21 cellular contexts compared by ENCODE assay signal in genomic region chr6:158765509-158766068, GRCh38. TPM values are rescaled to one million over a fixed set of nuclear protein-coding genes. Genes with fewer than 3 reads are reported as not detected.
A peak's percentile ranks its signal among the peaks of the same experiment; 100 is the strongest.
DNase-seq lines count a peak whose midpoint lies in the region; ATAC-seq, FAIRE-seq and TF ChIP-seq lines count a peak whose summit lies in the region.
"Had no signal": no experiment of that assay in that cellular context is flagged by ENCODE, and none has a peak within 500 bp of the region (broad histone marks: within the 10 kb centered on the region; RNA-seq: fewer than 3 reads in every experiment).

No MANE protein-coding gene starts in this region.

- H3K27me3 ChIP-seq in GM12878 (replicated peaks in 1 of 2; ENCODE audit: control insufficient read depth in 2 of 2, insufficient read depth in 2 of 2, low read length in 1 of 2) = no peaks in the 10 kb centered on the region
- H3K27me3 ChIP-seq: body of pancreas, gastrocnemius medialis had no signal

- peak; percentile 53 for TF ChIP-seq POLR2A in GM12878 (IDR thresholded peaks at IDR 0.05; ENCODE audit: low read depth, low read length)

- DNase-seq in activated naive CD4-positive, alpha-beta T cell (lab: John Stamatoyannopoulos, UW) = no peak
- peak; percentile 71 for DNase-seq in NCI-H2171 treated with DMSO at 0.1 percent for 48 hours (lab: John Stamatoyannopoulos, UW)
- DNase-seq in GM12878 (ENCODE audit: low read depth, low spot score) = no peak
- DNase-seq in stimulated activated naive B cell treated with anti-CD40 and anti-IgM and Interleukin-4, amounts not matched to agents 10 μg/mL and 1 μg/mL and 100 μg/mL, for 72 hours = no peak
- DNase-seq in NCI-H1105 (lab: John Stamatoyannopoulos, UW) = no peak
- no peak for DNase-seq in anterior cingulate cortex (lab: John Stamatoyannopoulos, UW)
- no peak for DNase-seq in stimulated activated CD4-positive, alpha-beta T cell treated with anti-CD3 and anti-CD28 coated beads, Interleukin-1b, Interleukin-23, amount 100 ng/mL, for 48 hours
- DNase-seq: activated CD4-positive, CD25-positive, alpha-beta regulatory T cell; activated CD8-positive, alpha-beta memory T cell treated with anti-CD3 and anti-CD28 coated beads, Interleukin-2, amount 50 U/mL, for 4 hours; AML-193; body of pancreas; gastrocnemius medialis; GF-D8; mesendoderm; SIG-M5; stimulated activated CD4-positive, alpha-beta T cell treated with anti-CD3 and anti-CD28 coated beads, Interleukin-4, amount 100 ng/mL, for 24 hours had no signal

- CTCF ChIA-PET in GM12878 (lab: Yijun Ruan, JAX) = interaction anchor here (1.2 kb wide), 1 partner anchor 552 kb away, joined by 3 read pairs; no protein-coding TSS in a partner anchor

- H3K79me2 ChIP-seq in GM12878 (ENCODE audit: control insufficient read depth, insufficient read depth, low read length) = no peaks in the 10 kb centered on the region

- H3K27ac Mint-ChIP-seq in activated naive CD4-positive, alpha-beta T cell treated with anti-CD3 and anti-CD28 coated beads, Interleukin-2, amount 50 U/mL, for 24 hours = peak overlapping the region; percentile 35
- peak overlapping the region; percentile 85 for H3K27ac Mint-ChIP-seq in stimulated activated naive B cell treated with anti-CD40 and anti-IgM and Interleukin-4, amounts not matched to agents 10 μg/mL and 1 μg/mL and 100 μg/mL, for 72 hours

- no peak overlapping the region for H3K4me2 ChIP-seq in GM12878 (ENCODE audit: control insufficient read depth, insufficient read depth)

- 81% methylated on average over 13 of the region's 13 CpGs for WGBS in GM12878 (ENCODE audit: insufficient coverage, insufficient replicate concordance, low lambda C conversion rate, missing lambda C conversion rate)

- no peak for TF ChIP-seq EP300 in GM12878 (IDR thresholded peaks at IDR 0.05; ENCODE audit: borderline replicate concordance in 1 of 2, control insufficient read depth in 1 of 2, low read depth in 2 of 2, low read length in 2 of 2)

- intact Hi-C loops in GM12878 (cut with micrococcal nuclease; ENCODE audit: unreplicated experiment) = no loop called here

- RAD21 ChIA-PET in GM12878 (lab: Charles Lee; ENCODE audit: unreplicated experiment) = interaction anchor here (1.0 to 1.2 kb wide), 2 partner anchors 58 to 196 kb away, joined by 3 to 7 read pairs; no protein-coding TSS in a partner anchor

- peaks cover 38 to 41% of the 10 kb centered on the region in 2 experiments for H3K36me3 ChIP-seq in GM12878 (ENCODE audit: control insufficient read depth in 2 of 2, insufficient read depth in 2 of 2, low read length in 1 of 2)

- ATAC-seq in GM12878 = no peak
- ATAC-seq in stimulated activated naive B cell treated with anti-CD40 and anti-IgM and Interleukin-4, amounts not matched to agents 10 μg/mL and 1 μg/mL and 100 μg/mL, for 72 hours (replicated peaks) = no peak
- ATAC-seq: body of pancreas, gastrocnemius medialis had no signal

- H3K4me3 Mint-ChIP-seq in activated naive CD4-positive, alpha-beta T cell treated with anti-CD3 and anti-CD28 coated beads, Interleukin-2, amount 50 U/mL, for 24 hours = no peak overlapping the region
- no peak overlapping the region for H3K4me3 Mint-ChIP-seq in stimulated activated naive B cell treated with anti-CD40 and anti-IgM and Interleukin-4, amounts not matched to agents 10 μg/mL and 1 μg/mL and 100 μg/mL, for 72 hours
- H3K4me3 Mint-ChIP-seq: nephron had no signal

- no peaks in the 10 kb centered on the region for H3K4me1 ChIP-seq in GM12878 (ENCODE audit: control insufficient read depth, insufficient read depth, low read length)
- H3K4me1 ChIP-seq: gastrocnemius medialis, prostate gland had no signal

- FAIRE-seq in GM12878 (lab: Jason Lieb, UNC) = no peak
- FAIRE-seq: GM12891 had no signal

- no peak for TF ChIP-seq CTCF in GM12878 (IDR thresholded peaks at IDR 0.05 in 2 of 3, conservative IDR thresholded peaks at IDR 0.05 in 1 of 3; ENCODE audit: control insufficient read depth in 2 of 3, extremely low read depth in 1 of 3, insufficient read depth in 1 of 3, low read depth in 3 of 3, low read length in 3 of 3)

- H3K9ac ChIP-seq in GM12878 (ENCODE audit: control insufficient read depth, insufficient read depth, low read length) = no peak overlapping the region

- POLR2A ChIA-PET in GM12878 (lab: Charles Lee) = interaction anchor here (0.6 to 1.0 kb wide), 2 partner anchors 9 to 43 kb away, joined by 3 to 5 read pairs; no protein-coding TSS in a partner anchor

- in situ Hi-C loops in GM12878 (cut with MboI) = no loop called here

- no peak for TF ChIP-seq RAD21 in GM12878 (IDR thresholded peaks at IDR 0.05; ENCODE audit: insufficient read depth, low read depth, low read length)

- peaks cover 8% of the 10 kb centered on the region for H3K4me1 Mint-ChIP-seq in activated naive CD4-positive, alpha-beta T cell treated with anti-CD3 and anti-CD28 coated beads, Interleukin-2, amount 50 U/mL, for 24 hours
- H3K4me1 Mint-ChIP-seq in stimulated activated naive B cell treated with anti-CD40 and anti-IgM and Interleukin-4, amounts not matched to agents 10 μg/mL and 1 μg/mL and 100 μg/mL, for 72 hours = peaks cover 19 to 27% of the 10 kb centered on the region in 2 donors

- BruUV-seq in GM12878 (replicated peaks; lab: Mats Ljungman, UMichigan) = no TSS peak

- no peak overlapping the region for H3K4me3 ChIP-seq in GM12878
- H3K4me3 ChIP-seq: body of pancreas, gastrocnemius medialis, prostate gland, skin epidermis had no signal

- no peaks in the 10 kb centered on the region; the same call in 1 of the 2 replicates for H4K20me1 ChIP-seq in GM12878 (ENCODE audit: control insufficient read depth, insufficient read depth)

- no peaks in the 10 kb centered on the region for H3K9me3 ChIP-seq in GM12878 (replicated peaks; ENCODE audit: control insufficient read depth, insufficient read depth, low read length)
- H3K9me3 ChIP-seq: body of pancreas, gastrocnemius medialis, prostate gland had no signal

- SMC1A ChIA-PET in GM12878 (lab: Charles Lee; ENCODE audit: uncharacterized antibody, unreplicated experiment) = interaction anchor here (1.2 to 1.4 kb wide), 2 partner anchors 15 to 27 kb away, joined by 3 to 4 read pairs; no protein-coding TSS in a partner anchor

- no peaks in the 10 kb centered on the region for H3K9me3 Mint-ChIP-seq in activated naive CD4-positive, alpha-beta T cell treated with anti-CD3 and anti-CD28 coated beads, Interleukin-2, amount 50 U/mL, for 24 hours
- no peaks in the 10 kb centered on the region for H3K9me3 Mint-ChIP-seq in stimulated activated naive B cell treated with anti-CD40 and anti-IgM and Interleukin-4, amounts not matched to agents 10 μg/mL and 1 μg/mL and 100 μg/mL, for 72 hours
- H3K9me3 Mint-ChIP-seq: nephron had no signal

- no peak overlapping the region for H2AFZ ChIP-seq in GM12878 (ENCODE audit: control insufficient read depth, low read depth, low read length)

- peaks cover 24% of the 10 kb centered on the region for H3K36me3 Mint-ChIP-seq in activated naive CD4-positive, alpha-beta T cell treated with anti-CD3 and anti-CD28 coated beads, Interleukin-2, amount 50 U/mL, for 24 hours
- peaks cover 50 to 71% of the 10 kb centered on the region in 2 donors for H3K36me3 Mint-ChIP-seq in stimulated activated naive B cell treated with anti-CD40 and anti-IgM and Interleukin-4, amounts not matched to agents 10 μg/mL and 1 μg/mL and 100 μg/mL, for 72 hours

- H3K27ac ChIP-seq in GM12878 (ENCODE audit: control insufficient read depth, insufficient read depth) = no peak overlapping the region
- H3K27ac ChIP-seq: body of pancreas, gastrocnemius medialis, skin epidermis had no signal

- H3K27me3 Mint-ChIP-seq in activated naive CD4-positive, alpha-beta T cell treated with anti-CD3 and anti-CD28 coated beads, Interleukin-2, amount 50 U/mL, for 24 hours = no peaks in the 10 kb centered on the region
- H3K27me3 Mint-ChIP-seq in stimulated activated naive B cell treated with anti-CD40 and anti-IgM and Interleukin-4, amounts not matched to agents 10 μg/mL and 1 μg/mL and 100 μg/mL, for 72 hours = no peaks in the 10 kb centered on the region

TF ChIP-seq in GM12878, 131 proteins besides CTCF, POLR2A, EP300 and RAD21 (continues in another document):
- TF ChIP-seq ZBED1 (IDR thresholded peaks at IDR 0.05; ENCODE audit: borderline replicate concordance) (no peak), IRF3 (IDR thresholded peaks at IDR 0.05) (no peak), GATAD2B (conservative IDR thresholded peaks at IDR 0.05; ENCODE audit: low read depth) (no peak), YBX1 (IDR thresholded peaks at IDR 0.05) (no peak)

RNA-seq across cellular contexts. Expression of gene EZR, which starts 53.6 kb away (rescaled TPM):
- total RNA-seq in GM12878 (2013; cell fraction: nucleolus; rRNA removed) = 54.4 and 55.1 TPM in 2 replicates
- total RNA-seq in GM12878 (2014; rRNA removed) (189 and 200 TPM in 2 replicates), GM12878 (2014; rRNA removed; fragmentation: Illumina TruSeq; extraction: Trizol) (155 and 160 TPM in 2 replicates), GM12878 (2021) (248 and 249 TPM in 2 replicates)
- polyA plus RNA-seq in GM12878 (2011; ENCODE audit: low read depth) = 148 TPM
- polyA plus RNA-seq in GM12878 (2011; rRNA removed) (93.4 and 128 TPM in 2 replicates), GM12878 (2014; fragmentation: Illumina TruSeq; extraction: Trizol) (141 and 160 TPM in 2 replicates), GM12878 (2014; fragmentation: Nextera tagmentation; extraction: Ambion mirVana) (10 to 100 TPM; 79.1 to 98.6 TPM), GM12878 (2014; rRNA removed) (162 and 171 TPM in 2 replicates), GM12878 (2016; fragmentation: Nextera tagmentation; extraction: Ambion mirVana) (100 to 1,000 TPM; 277 to 282 TPM)
- polyA plus RNA-seq in GM12878 (2011; cell fraction: cytosol; rRNA removed) = 112 and 120 TPM in 2 replicates
- 120 and 221 TPM in 2 replicates for polyA plus RNA-seq in GM12878 (2011; cell fraction: nucleus; rRNA removed)
- 164 and 171 TPM in 2 replicates for polyA plus RNA-seq in GM12878 (2012)
- polyA minus RNA-seq in GM12878 (2011; rRNA and poly(A)+ RNA removed) = 93.4 and 100 TPM in 2 replicates
- polyA minus RNA-seq in GM12878 (2011; cell fraction: cytosol; rRNA and poly(A)+ RNA removed) = 46.6 and 47.4 TPM in 2 replicates
- 24.4 and 59.1 TPM in 2 replicates for polyA minus RNA-seq in GM12878 (2011; cell fraction: nucleus; rRNA and poly(A)+ RNA removed)
